ENCODE assay signal across 22 cellular contexts in genomic region chr15:22917556-22917955, GRCh38.
"Had no signal": no experiment of that assay in that cellular context is flagged by ENCODE, and none has a peak within 500 bp of the region (broad histone marks: within the 10 kb centered on the region; RNA-seq: fewer than 3 reads in every experiment).

No MANE protein-coding gene starts in this region.

- H3K4me1 ChIP-seq: breast epithelium had no signal

- DNase-seq: activated CD4-positive, alpha-beta T cell treated with anti-CD3 and anti-CD28 coated beads for 4 hours; activated CD8-positive, alpha-beta memory T cell treated with anti-CD3 and anti-CD28 coated beads, Interleukin-2, amount 50 U/mL, for 4 hours; activated CD8-positive, alpha-beta T cell treated with anti-CD3 and anti-CD28 coated beads for 36 hours; activated naive CD4-positive, alpha-beta T cell treated with anti-CD3 and anti-CD28 coated beads, Interleukin-2, amount 50 U/mL, for 16 hours; activated naive CD8-positive, alpha-beta T cell treated with anti-CD3 and anti-CD28 coated beads, Interleukin-2, amount 10 ng/mL, durations not matched to agents 7 days and 5 days; activated T-cell treated with anti-CD3 and anti-CD28 coated beads, Interleukin-2, amount 50 U/mL, for 72 hours; adrenal gland; anterior cingulate cortex; caudate nucleus; KG1; NCI-H1092; NCI-H1417; NCI-H1930; NCI-H2171 treated with DMSO at 0.1 percent for 48 hours; NCI-H526 treated with DMSO at 0.1 percent for 48 hours; NCI-H82; SHP77; WERI-Rb-1 had no signal

- H3K4me3 Mint-ChIP-seq: activated CD8-positive, alpha-beta T cell treated with anti-CD3 and anti-CD28 coated beads for 36 hours; activated naive CD8-positive, alpha-beta T cell treated with anti-CD3 and anti-CD28 coated beads, Interleukin-2, amount 10 ng/mL, durations not matched to agents 7 days and 5 days; activated T-cell treated with anti-CD3 and anti-CD28 coated beads, Interleukin-2, amount 50 U/mL, for 72 hours; T-helper 2 cell treated with Interferon-gamma antibody and Interleukin-4, amounts not matched to agents 5 μg/mL and 100 μg/mL, for 36 hours had no signal

- H3K9me3 ChIP-seq: adrenal gland, breast epithelium, SJSA1 had no signal

- H3K4me3 ChIP-seq: adrenal gland, breast epithelium, SJSA1 had no signal

- H3K4me1 Mint-ChIP-seq: activated naive CD8-positive, alpha-beta T cell treated with anti-CD3 and anti-CD28 coated beads, Interleukin-2, amount 10 ng/mL, durations not matched to agents 7 days and 5 days had no signal

- ATAC-seq: activated CD4-positive, CD25-positive, alpha-beta regulatory T cell treated with anti-CD3 and anti-CD28 coated beads, Interleukin-2, amount 50 U/mL, for 24 hours; activated CD8-positive, alpha-beta T cell treated with anti-CD3 and anti-CD28 coated beads for 36 hours; activated T-cell treated with anti-CD3 and anti-CD28 coated beads, Interleukin-2, amount 50 U/mL, for 72 hours had no signal

- H3K27me3 ChIP-seq: adrenal gland, breast epithelium, SJSA1 had no signal

- H3K27ac ChIP-seq: adrenal gland, breast epithelium, SJSA1, WERI-Rb-1 had no signal

- H3K27me3 Mint-ChIP-seq: activated CD8-positive, alpha-beta T cell treated with anti-CD3 and anti-CD28 coated beads for 36 hours; activated naive CD8-positive, alpha-beta T cell treated with anti-CD3 and anti-CD28 coated beads, Interleukin-2, amount 10 ng/mL, durations not matched to agents 7 days and 5 days had no signal

- H3K27ac Mint-ChIP-seq: activated CD8-positive, alpha-beta T cell treated with anti-CD3 and anti-CD28 coated beads for 36 hours; activated naive CD8-positive, alpha-beta T cell treated with anti-CD3 and anti-CD28 coated beads, Interleukin-2, amount 10 ng/mL, durations not matched to agents 7 days and 5 days; activated T-cell treated with anti-CD3 and anti-CD28 coated beads, Interleukin-2, amount 50 U/mL, for 72 hours; T-helper 2 cell treated with Interferon-gamma antibody and Interleukin-4, amounts not matched to agents 5 μg/mL and 100 μg/mL, for 36 hours had no signal

- H3K9me3 Mint-ChIP-seq: activated CD8-positive, alpha-beta T cell treated with anti-CD3 and anti-CD28 coated beads for 36 hours; activated naive CD8-positive, alpha-beta T cell treated with anti-CD3 and anti-CD28 coated beads, Interleukin-2, amount 10 ng/mL, durations not matched to agents 7 days and 5 days; activated T-cell treated with anti-CD3 and anti-CD28 coated beads, Interleukin-2, amount 50 U/mL, for 72 hours; T-helper 2 cell treated with Interferon-gamma antibody and Interleukin-4, amounts not matched to agents 5 μg/mL and 100 μg/mL, for 36 hours had no signal

- H3K36me3 ChIP-seq: WERI-Rb-1 had no signal
